ENCODE assay signal across 22 cellular contexts in genomic region chr18:79699653-79700052, GRCh38.
"Had no signal": no experiment of that assay in that cellular context is flagged by ENCODE, and none has a peak within 500 bp of the region (broad histone marks: within the 10 kb centered on the region; RNA-seq: fewer than 3 reads in every experiment).

No MANE protein-coding gene starts in this region.

- H3K9me3 ChIP-seq: right atrium auricular region, tibial artery, vagina had no signal

- H3K4me3 Mint-ChIP-seq: activated naive CD4-positive, alpha-beta T cell treated with anti-CD3 and anti-CD28 coated beads for 36 hours; brain; nephron progenitor cell; stimulated activated naive B cell treated with anti-CD40 and anti-IgM and Interleukin-4, amounts not matched to agents 10 μg/mL and 1 μg/mL and 100 μg/mL, for 72 hours had no signal

- ATAC-seq: stimulated activated naive B cell treated with anti-CD40 and anti-IgM and Interleukin-4, amounts not matched to agents 10 μg/mL and 1 μg/mL and 100 μg/mL, for 72 hours had no signal

- H3K27me3 ChIP-seq: right atrium auricular region, tibial artery, vagina had no signal

- FAIRE-seq: colon, endometrium, frontal cortex had no signal

- H3K4me1 Mint-ChIP-seq: brain had no signal

- H3K4me1 ChIP-seq: right atrium auricular region, tibial artery, vagina had no signal

- H3K27me3 Mint-ChIP-seq: brain; progenitor cell of endocrine pancreas; stimulated activated naive B cell treated with anti-CD40 and anti-IgM and Interleukin-4, amounts not matched to agents 10 μg/mL and 1 μg/mL and 100 μg/mL, for 72 hours had no signal

- H3K27ac ChIP-seq: right atrium auricular region, skin epidermis, tibial artery, vagina had no signal

- H3K27ac Mint-ChIP-seq: activated naive CD4-positive, alpha-beta T cell treated with anti-CD3 and anti-CD28 coated beads for 36 hours; activated T-helper 2 cell treated with anti-CD3 and anti-CD28 coated beads, Interferon-gamma antibody, Interleukin-2, Interleukin-4, amounts not matched to agents 10 μg/mL and 5 μg/mL and 100 μg/mL, durations not matched to agents 14 hours and 24 hours and 36 hours; brain; nephron progenitor cell; progenitor cell of endocrine pancreas; stimulated activated naive B cell treated with anti-CD40 and anti-IgM and Interleukin-4, amounts not matched to agents 10 μg/mL and 1 μg/mL and 100 μg/mL, for 72 hours had no signal

- H3K9me3 Mint-ChIP-seq: activated naive CD4-positive, alpha-beta T cell treated with anti-CD3 and anti-CD28 coated beads for 36 hours; activated T-helper 2 cell treated with anti-CD3 and anti-CD28 coated beads, Interferon-gamma antibody, Interleukin-2, Interleukin-4, amounts not matched to agents 10 μg/mL and 5 μg/mL and 100 μg/mL, durations not matched to agents 14 hours and 24 hours and 36 hours; nephron progenitor cell; stimulated activated naive B cell treated with anti-CD40 and anti-IgM and Interleukin-4, amounts not matched to agents 10 μg/mL and 1 μg/mL and 100 μg/mL, for 72 hours had no signal

- H3K4me3 ChIP-seq: right atrium auricular region, skin epidermis, tibial artery, vagina had no signal

- DNase-seq: activated CD4-positive, alpha-beta T cell treated with anti-CD3 and anti-CD28 coated beads, Interleukin-2, amount 50 U/mL, for 4 hours; activated naive CD4-positive, alpha-beta T cell treated with anti-CD3 and anti-CD28 coated beads for 36 hours; activated T-cell treated with anti-CD3 and anti-CD28 coated beads for 4 hours; caudate nucleus; erythroblast; kidney glomerular epithelial cell; left ventricle myocardium superior; nephron progenitor cell; stimulated activated CD4-positive, alpha-beta T cell treated with anti-CD3 and anti-CD28 coated beads, Interleukin-4, amount 100 ng/mL, for 4 hours; stimulated activated naive B cell treated with anti-CD40 and anti-IgM and Interleukin-4, amounts not matched to agents 10 μg/mL and 1 μg/mL and 100 μg/mL, for 72 hours; SW 1271; T-helper 2 cell; tibial artery had no signal
